In genomic region chrX:48508400-48509244, GRCh38 we compare ENCODE assay signal across 8 cellular contexts. TPM values are rescaled to one million over a fixed set of nuclear protein-coding genes. Genes with fewer than 3 reads are reported as not detected.
DNase-seq lines count a peak whose midpoint lies in the region; ATAC-seq and TF ChIP-seq lines count a peak whose summit lies in the region.

Gene PORCN, plus strand, starts transcription at chrX:48508992. Its CDS starts 829 bp downstream, at chrX:48509821.

- DNase-seq in CD4-positive, alpha-beta T cell, result peak; percentile 55 to 80 (median 70)
- DNase-seq in activated effector memory CD4-positive, alpha-beta T cell treated with anti-CD3 and anti-CD28 coated beads, Interleukin-2, amount 50 U/mL, for 16 hours, result peak; percentile 91
- DNase-seq in foreskin keratinocyte (no peak), superior temporal gyrus (ENCODE audit: extremely low spot score) (peak; percentile 51)

- peak within 1 kb of the TSS; percentile 80 for H3K9ac ChIP-seq in HUES6 (ENCODE audit: low read length)

- peak; percentile 53; the same call in 1 of the 2 replicates for TF ChIP-seq POLR2A in Raji (IDR thresholded peaks at IDR 0.05; ENCODE audit: insufficient read depth, low read depth, low read length)

- H3K27me3 ChIP-seq in CD4-positive, alpha-beta T cell (ENCODE audit: control insufficient read depth, insufficient read depth, low read length), result no peaks in the 10 kb centered on the region
- H3K27me3 ChIP-seq in HUES6 (ENCODE audit: control insufficient read depth, insufficient read depth, low read length) (no peaks in the 10 kb centered on the region), foreskin keratinocyte (no peaks in the 10 kb centered on the region), neutrophil (no peaks in the 10 kb centered on the region)

- POLR2A ChIA-PET in CD4-positive, alpha-beta T cell (lab: Charles Lee), result interaction anchor here (0.7 to 3.2 kb wide), 3 partner anchors 31 to 449 kb away, joined by 3 to 20 read pairs (median 3); partner anchors contain the start of genes FTSJ1 and TBC1D25

- peak within 1 kb of the TSS; percentile 41 for H3K27ac ChIP-seq in CD4-positive, alpha-beta T cell (ENCODE audit: low read depth, low read length)
- H3K27ac ChIP-seq in HUES6 (ENCODE audit: low read depth, low read length) (no peak within 1 kb of the TSS), foreskin keratinocyte (no peak within 1 kb of the TSS), neutrophil (peak within 1 kb of the TSS; percentile 46)

- H3K4me1 Mint-ChIP-seq in CD4-positive, alpha-beta T cell (ENCODE audit: low read depth), result peaks cover 26% of the 10 kb centered on the region

- H3K9me3 ChIP-seq in CD4-positive, alpha-beta T cell (ENCODE audit: control insufficient read depth, low read length), result no peaks in the 10 kb centered on the region
- H3K9me3 ChIP-seq in HUES6 (ENCODE audit: control insufficient read depth, insufficient read depth, low read depth, low read length) (peaks cover 18% of the 10 kb centered on the region; the same call in 1 of the 2 replicates), neutrophil (no peaks in the 10 kb centered on the region)

- no peak for TF ChIP-seq CTCF in CD4-positive, alpha-beta T cell (IDR thresholded peaks at IDR 0.05)
- no peak for TF ChIP-seq CTCF in foreskin keratinocyte (conservative IDR thresholded peaks at IDR 0.05)
- no peak for TF ChIP-seq CTCF in neutrophil (IDR thresholded peaks at IDR 0.05)

- intact Hi-C loops in CD4-positive, alpha-beta T cell (cut with DNase I, micrococcal nuclease), result loop anchor here in 1 of 2 experiments (1.0 to 2.0 kb wide), 2 partner anchors 31 to 32 kb away; partner anchors contain the start of genes FTSJ1 and TBC1D25

- H3K27me3 Mint-ChIP-seq in CD4-positive, alpha-beta T cell, result no peaks in the 10 kb centered on the region

- CTCF ChIA-PET in CD4-positive, alpha-beta T cell (lab: Charles Lee), result interaction anchor here (1.3 kb wide), 1 partner anchor 31 kb away, joined by 3 read pairs; the partner anchor contains the start of gene TBC1D25

- peaks cover 8% of the 10 kb centered on the region for H3K36me3 Mint-ChIP-seq in CD4-positive, alpha-beta T cell (ENCODE audit: low read depth)

- H3K4me1 ChIP-seq in HUES6 (ENCODE audit: control insufficient read depth, insufficient read depth, low read length) (no peaks in the 10 kb centered on the region; the same call in 1 of the 2 replicates), foreskin keratinocyte (no peaks in the 10 kb centered on the region), neutrophil (ENCODE audit: control insufficient read depth in 1 of 2, insufficient read depth in 1 of 2, low read depth in 1 of 2, low read length in 1 of 2) (peaks cover 6 to 7% of the 10 kb centered on the region in 2 experiments)

- peak within 1 kb of the TSS; percentile 84 for H3K27ac Mint-ChIP-seq in CD4-positive, alpha-beta T cell

- H3K4me3 Mint-ChIP-seq in CD4-positive, alpha-beta T cell, result peak within 1 kb of the TSS; percentile 94

- H3K9me3 Mint-ChIP-seq in CD4-positive, alpha-beta T cell, result no peaks in the 10 kb centered on the region

- no peaks in the 10 kb centered on the region for H3K36me3 ChIP-seq in HUES6 (ENCODE audit: control insufficient read depth, insufficient read depth, low read length)
- no peaks in the 10 kb centered on the region for H3K36me3 ChIP-seq in neutrophil

- peak; percentile 94 for ATAC-seq in CD4-positive, alpha-beta T cell (ENCODE audit: poor library complexity)
- ATAC-seq in GM19467 (IDR thresholded peaks at IDR 0.05; ENCODE audit: unreplicated experiment) (peak; percentile 51), foreskin keratinocyte (peak; percentile 89)

- peak within 1 kb of the TSS; percentile 92 for H3K4me3 ChIP-seq in HUES6 (ENCODE audit: low read depth, low read length)
- peak within 1 kb of the TSS; percentile 62 to 67 for H3K4me3 ChIP-seq in neutrophil (ENCODE audit: low read depth in 1 of 2, low read length in 1 of 2)

RNA-seq across cellular contexts. Expression of gene PORCN, which starts in this region (rescaled TPM):
- total RNA-seq in CD4-positive, alpha-beta T cell, result 10 to 100 TPM; 12.0 to 14.1 TPM
- 30.6 and 60.1 TPM in 2 replicates for total RNA-seq in foreskin keratinocyte
- polyA plus RNA-seq in foreskin keratinocyte, result 34.1 and 60.6 TPM in 2 replicates

Comparison
In these comparisons a context has a peak if more than half of its experiments do, and no peak if none do; other contexts are left out.
1. DNase-seq: peak in CD4-positive, alpha-beta T cell (10 of 10), activated effector memory CD4-positive, alpha-beta T cell treated with anti-CD3 and anti-CD28 coated beads, Interleukin-2, amount 50 U/mL, for 16 hours (single experiment) and superior temporal gyrus (single experiment); none in foreskin keratinocyte (0 of 2).
2. H3K27ac ChIP-seq: peak in CD4-positive, alpha-beta T cell (single experiment) and neutrophil (single experiment); none in HUES6 (single experiment) and foreskin keratinocyte (single experiment).
3. Peak in every context shown above with its lines, with median percentiles within 50 percentile points of each other: ATAC-seq.